1 cellular context compared by ENCODE assay signal in the genomic region with DNA sequence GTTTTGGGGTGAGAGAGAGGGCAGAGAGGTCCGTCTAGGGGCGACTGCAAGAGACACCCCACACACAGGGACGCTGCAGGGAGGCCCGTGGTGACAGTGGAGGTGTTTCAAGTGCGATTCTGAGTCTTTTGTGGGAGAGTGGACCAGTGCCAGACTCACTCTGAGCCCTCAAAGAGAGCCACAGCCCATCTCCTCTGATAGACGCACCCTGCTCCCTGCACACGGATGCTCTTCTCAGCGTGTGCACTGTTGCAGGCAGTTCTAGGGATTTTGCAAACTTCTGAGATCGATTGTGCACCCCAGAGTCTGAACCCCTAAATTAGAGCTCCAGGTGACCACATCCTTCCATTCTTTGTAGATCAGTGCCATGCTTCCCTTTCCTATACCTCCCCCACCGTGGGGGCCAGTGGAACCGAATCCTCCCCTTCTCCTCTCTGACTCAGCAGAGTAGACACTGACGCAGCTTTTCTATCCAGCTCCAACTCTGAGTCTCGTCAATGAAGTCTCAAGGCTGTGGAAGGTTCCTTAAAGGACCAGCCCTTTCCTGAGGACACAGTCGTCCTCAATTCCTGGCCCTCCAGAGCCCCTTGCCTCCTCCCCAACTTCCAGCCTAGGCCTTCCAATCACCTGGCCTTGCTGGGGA.
TF ChIP-seq lines count a peak whose summit lies in the region.

No MANE protein-coding gene starts in this region.

TF ChIP-seq in GM12878, 131 proteins besides CTCF, POLR2A, EP300 and RAD21 (continued from another document):
- TF ChIP-seq REST (IDR thresholded peaks at IDR 0.05; ENCODE audit: low read depth, low read length) (no peak), EED (IDR thresholded peaks at IDR 0.05; ENCODE audit: low read depth) (no peak)
